3 cellular contexts compared by ENCODE assay signal in the genomic region with DNA sequence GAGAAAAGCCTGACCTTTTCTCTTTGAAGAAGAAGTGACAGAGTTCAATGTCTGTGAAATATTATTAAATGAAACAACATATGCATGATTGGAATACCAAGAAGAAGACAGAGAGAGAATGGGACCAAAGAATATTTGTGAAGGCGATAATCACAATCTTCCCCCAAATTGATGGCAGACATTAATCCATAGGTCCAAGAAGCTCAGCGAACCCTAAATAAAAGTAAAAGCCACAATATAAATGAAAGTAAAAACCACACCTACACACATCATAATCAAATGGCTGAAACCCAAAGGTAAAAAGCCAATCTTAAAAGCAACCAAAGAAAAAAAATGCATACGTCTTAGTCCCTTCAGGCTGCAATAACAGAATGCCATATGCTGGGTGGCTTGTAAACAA.
"Had no signal": no experiment of that assay in that cellular context is flagged by ENCODE, and none has a peak within 500 bp of the region (broad histone marks: within the 10 kb centered on the region; RNA-seq: fewer than 3 reads in every experiment).

No MANE protein-coding gene starts in this region.

- H3K4me3 ChIP-seq: GM12878 had no signal

- DNase-seq: GDM1, GF-D8 had no signal
